ENCODE assay signal across 12 cellular contexts in the genomic region with DNA sequence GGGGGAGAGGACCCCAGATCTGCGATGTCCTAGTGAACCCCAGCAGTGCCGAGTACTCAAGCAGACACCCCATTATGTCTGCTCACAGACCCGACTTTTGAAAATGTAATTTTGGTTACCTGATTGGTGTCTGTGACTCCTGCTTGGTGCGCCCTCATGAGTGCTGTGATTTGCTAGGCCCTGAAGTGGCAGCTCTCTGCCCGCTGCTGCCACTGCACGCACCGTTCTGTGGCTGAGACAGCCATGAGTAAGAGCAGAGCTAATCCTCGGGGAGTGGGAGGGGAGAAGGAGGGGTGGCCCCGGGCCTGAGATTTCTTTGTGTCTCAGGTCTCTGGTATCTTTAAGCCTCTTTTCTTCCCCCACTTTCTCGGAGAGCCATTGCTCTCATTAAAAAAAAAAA. TPM values are rescaled to one million over a fixed set of nuclear protein-coding genes. Genes with fewer than 3 reads are reported as not detected.
A peak's percentile ranks its signal among the peaks of the same experiment; 100 is the strongest.
DNase-seq lines count a peak whose midpoint lies in the region; ATAC-seq and TF ChIP-seq lines count a peak whose summit lies in the region.
"Had no signal": no experiment of that assay in that cellular context is flagged by ENCODE, and none has a peak within 500 bp of the region (broad histone marks: within the 10 kb centered on the region; RNA-seq: fewer than 3 reads in every experiment).

No MANE protein-coding gene starts in this region.

- H3K36me3 ChIP-seq in ascending aorta, result no peaks in the 10 kb centered on the region
- H3K36me3 ChIP-seq: stomach had no signal

- H3K9me3 ChIP-seq in right cardiac atrium (ENCODE audit: control insufficient read depth, low read length) (no peaks in the 10 kb centered on the region), ascending aorta (peaks cover 0 to 4% of the 10 kb centered on the region in 2 donors)

- TF ChIP-seq CTCF in astrocyte of the spinal cord (IDR thresholded peaks at IDR 0.05; ENCODE audit: low read depth, low read length), result no peak
- no peak for TF ChIP-seq CTCF in ascending aorta (IDR thresholded peaks at IDR 0.05)

- in situ Hi-C loops in ACHN (cut with HindIII; ENCODE audit: low pct_ligation_motif_present, low pct_unique_long_range_greater_than_20kb, low sequenced_read_pairs), result no loop called here
- in situ Hi-C loops in astrocyte of the spinal cord (cut with HindIII; ENCODE audit: low sequenced_read_pairs), result no loop called here

- intact Hi-C loops in right cardiac atrium (cut with DNase I) (no loop called here), ascending aorta (cut with DNase I) (no loop called here)

- peak; percentile 75 for DNase-seq in ACHN
- peak; percentile 93 for DNase-seq in M059J (ENCODE audit: low read depth)
- DNase-seq in astrocyte of the spinal cord (ENCODE audit: low read depth, low spot score), result peak; percentile 63
- DNase-seq in right cardiac atrium, result no peak
- DNase-seq in activated naive CD4-positive, alpha-beta T cell treated with Interleukin-2 at 50 U/mL for 16 hours, result no peak
- no peak for DNase-seq in ascending aorta (ENCODE audit: low spot score in 2 of 2)
- no peak for DNase-seq in COR-L47 (lab: John Stamatoyannopoulos, UW)
- no peak for DNase-seq in T-helper 9 cell
- DNase-seq: activated T-cell treated with anti-CD3 and anti-CD28 coated beads for 4 hours, KG1, NCI-H2081, stomach had no signal

- 62% methylated on average over 10 of the region's 10 CpGs for WGBS in right cardiac atrium

- no peak overlapping the region for H3K4me3 ChIP-seq in astrocyte of the spinal cord (ENCODE audit: low read depth, low read length)
- H3K4me3 ChIP-seq in right cardiac atrium (ENCODE audit: low read length), result no peak overlapping the region
- no peak overlapping the region for H3K4me3 ChIP-seq in ascending aorta
- H3K4me3 ChIP-seq: stomach had no signal

- H3K4me1 ChIP-seq in right cardiac atrium (ENCODE audit: control insufficient read depth, insufficient read depth, low read length) (peaks cover 10% of the 10 kb centered on the region), ascending aorta (peaks cover 0 to 3% of the 10 kb centered on the region in 2 donors)
- H3K4me1 ChIP-seq: stomach had no signal

- H3K27ac ChIP-seq in right cardiac atrium (ENCODE audit: low read length) (peak overlapping the region; percentile 39), ascending aorta (no peak overlapping the region)
- H3K27ac ChIP-seq: stomach had no signal

- no peaks in the 10 kb centered on the region for H3K27me3 ChIP-seq in right cardiac atrium (ENCODE audit: control insufficient read depth, insufficient read depth)
- H3K27me3 ChIP-seq in ascending aorta, result no peaks in the 10 kb centered on the region

- ATAC-seq in right cardiac atrium, result peak; percentile 65

RNA-seq across cellular contexts. Expression of gene FHOD3, which starts 18.2 kb away (rescaled TPM):
- 8.1 and 13.1 TPM in 2 replicates for total RNA-seq in M059J (2014; rRNA removed; shearing (Covaris generic))
- total RNA-seq in right cardiac atrium, result 100 to 1,000 TPM; 118 to 157 (median 142) TPM
- polyA plus RNA-seq in right cardiac atrium, result 118 TPM
- total RNA-seq in ascending aorta, result 12.7 TPM

Comparison
In these comparisons a context has a peak if more than half of its experiments do, and no peak if none do; other contexts are left out.
1. DNase-seq: peak in ACHN (single experiment), M059J (single experiment) and astrocyte of the spinal cord (single experiment); none in right cardiac atrium (0 of 3), activated naive CD4-positive, alpha-beta T cell treated with Interleukin-2 at 50 U/mL for 16 hours (single experiment), ascending aorta (0 of 2), COR-L47 (single experiment) and T-helper 9 cell (single experiment).